Comparison of ENCODE assay signal across 8 cellular contexts in the genomic region with DNA sequence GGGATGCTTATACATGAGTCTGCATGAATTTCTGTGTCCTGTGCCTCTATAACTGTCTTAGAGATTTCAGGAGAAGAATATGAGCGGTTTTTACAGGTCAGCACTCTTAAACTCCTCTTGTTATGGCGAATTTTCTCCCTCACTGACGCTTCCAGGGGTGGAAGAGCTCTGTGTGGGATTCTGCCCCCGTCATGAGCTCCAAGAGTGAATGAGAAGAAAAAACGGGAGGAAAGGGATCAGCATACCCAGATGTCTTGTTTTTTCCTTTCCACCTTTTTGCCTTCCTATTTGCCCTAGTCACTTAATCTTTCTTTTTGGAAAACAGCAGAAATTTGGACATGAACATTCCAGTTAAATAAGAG. TPM values are rescaled to one million over a fixed set of nuclear protein-coding genes. Genes with fewer than 3 reads are reported as not detected.
DNase-seq lines count a peak whose midpoint lies in the region; ATAC-seq and TF ChIP-seq lines count a peak whose summit lies in the region.

No MANE protein-coding gene starts in this region.

- H3K27me3 Mint-ChIP-seq in activated CD4-positive, alpha-beta T cell treated with anti-CD3 and anti-CD28 coated beads, Interleukin-2, amount 10 ng/mL, durations not matched to agents 7 days and 5 days, result peaks cover 14% of the 10 kb centered on the region
- peaks cover 13% of the 10 kb centered on the region for H3K27me3 Mint-ChIP-seq in activated T-helper 2 cell treated with anti-CD3 and anti-CD28 coated beads, Interferon-gamma antibody, Interleukin-2, Interleukin-4, amounts not matched to agents 10 μg/mL and 5 μg/mL and 100 μg/mL, durations not matched to agents 14 hours and 24 hours and 36 hours (ENCODE audit: low read depth)

- H3K27ac ChIP-seq in suprapubic skin, result no peak overlapping the region

- 20% methylated on average over 5 of the region's 5 CpGs for WGBS in suprapubic skin

- CTCF ChIA-PET in activated CD4-positive, alpha-beta T cell treated with anti-CD3 and anti-CD28 coated beads, Interleukin-2, amount 10 ng/mL, durations not matched to agents 7 days and 5 days (lab: Charles Lee), result interaction anchor here (1.2 to 2.2 kb wide), 3 partner anchors 9 to 18 kb away, joined by 3 to 7 read pairs (median 3); no protein-coding TSS in a partner anchor

- peaks cover 8% of the 10 kb centered on the region for H3K36me3 ChIP-seq in suprapubic skin

- peak overlapping the region; percentile 47 for H3K27ac Mint-ChIP-seq in activated CD4-positive, alpha-beta T cell treated with anti-CD3 and anti-CD28 coated beads, Interleukin-2, amount 10 ng/mL, durations not matched to agents 7 days and 5 days
- no peak overlapping the region for H3K27ac Mint-ChIP-seq in activated T-helper 2 cell treated with anti-CD3 and anti-CD28 coated beads, Interferon-gamma antibody, Interleukin-2, Interleukin-4, amounts not matched to agents 10 μg/mL and 5 μg/mL and 100 μg/mL, durations not matched to agents 14 hours and 24 hours and 36 hours

- TF ChIP-seq CTCF in suprapubic skin (IDR thresholded peaks at IDR 0.05), result no peak

- no peaks in the 10 kb centered on the region for H3K9me3 Mint-ChIP-seq in activated CD4-positive, alpha-beta T cell treated with anti-CD3 and anti-CD28 coated beads, Interleukin-2, amount 10 ng/mL, durations not matched to agents 7 days and 5 days
- no peaks in the 10 kb centered on the region for H3K9me3 Mint-ChIP-seq in activated T-helper 2 cell treated with anti-CD3 and anti-CD28 coated beads, Interferon-gamma antibody, Interleukin-2, Interleukin-4, amounts not matched to agents 10 μg/mL and 5 μg/mL and 100 μg/mL, durations not matched to agents 14 hours and 24 hours and 36 hours

- no peaks in the 10 kb centered on the region for H3K27me3 ChIP-seq in suprapubic skin

- H3K4me3 Mint-ChIP-seq in activated CD4-positive, alpha-beta T cell treated with anti-CD3 and anti-CD28 coated beads, Interleukin-2, amount 10 ng/mL, durations not matched to agents 7 days and 5 days, result peak overlapping the region; percentile 99
- H3K4me3 Mint-ChIP-seq in activated T-helper 2 cell treated with anti-CD3 and anti-CD28 coated beads, Interferon-gamma antibody, Interleukin-2, Interleukin-4, amounts not matched to agents 10 μg/mL and 5 μg/mL and 100 μg/mL, durations not matched to agents 14 hours and 24 hours and 36 hours (ENCODE audit: low read depth), result peak overlapping the region; percentile 96

- H3K36me3 Mint-ChIP-seq in activated CD4-positive, alpha-beta T cell treated with anti-CD3 and anti-CD28 coated beads, Interleukin-2, amount 10 ng/mL, durations not matched to agents 7 days and 5 days (ENCODE audit: low read depth), result no peaks in the 10 kb centered on the region
- H3K36me3 Mint-ChIP-seq in activated T-helper 2 cell treated with anti-CD3 and anti-CD28 coated beads, Interferon-gamma antibody, Interleukin-2, Interleukin-4, amounts not matched to agents 10 μg/mL and 5 μg/mL and 100 μg/mL, durations not matched to agents 14 hours and 24 hours and 36 hours (ENCODE audit: low read depth), result peaks cover 11% of the 10 kb centered on the region

- no peak for TF ChIP-seq POLR2A in suprapubic skin (IDR thresholded peaks at IDR 0.05)

- H3K4me1 ChIP-seq in suprapubic skin, result peaks cover 14% of the 10 kb centered on the region

- no peak for DNase-seq in activated CD4-positive, alpha-beta T cell treated with anti-CD3 and anti-CD28 coated beads, Interleukin-2, amount 10 ng/mL, durations not matched to agents 7 days and 5 days
- no peak for DNase-seq in activated CD4-positive, alpha-beta T cell treated with anti-CD3 and anti-CD28 coated beads, Interleukin-2, amount 50 U/mL, for 1 hour
- no peak for DNase-seq in activated T-helper 2 cell treated with anti-CD3 and anti-CD28 coated beads, Interferon-gamma antibody, Interleukin-2, Interleukin-4, amounts not matched to agents 10 μg/mL and 5 μg/mL and 100 μg/mL, durations not matched to agents 14 hours and 24 hours and 36 hours (ENCODE audit: low spot score)
- DNase-seq in iPS-NIHi7 (ENCODE audit: extremely low spot score) (peak; percentile 20), suprapubic skin (ENCODE audit: low spot score in 2 of 2) (no peak), SKM-1 treated with dmso at 0.1 percent for 144 hours (lab: John Stamatoyannopoulos, UW; ENCODE audit: unreplicated experiment) (no peak)

- ATAC-seq in HG03354 (IDR thresholded peaks at IDR 0.05; ENCODE audit: poor library complexity, severe bottlenecking, unreplicated experiment) (no peak), HG03460 (IDR thresholded peaks at IDR 0.05; ENCODE audit: unreplicated experiment) (no peak)

- POLR2A ChIA-PET in activated CD4-positive, alpha-beta T cell treated with anti-CD3 and anti-CD28 coated beads, Interleukin-2, amount 10 ng/mL, durations not matched to agents 7 days and 5 days (lab: Charles Lee), result no interaction called here

- peaks cover 24% of the 10 kb centered on the region for H3K4me1 Mint-ChIP-seq in activated CD4-positive, alpha-beta T cell treated with anti-CD3 and anti-CD28 coated beads, Interleukin-2, amount 10 ng/mL, durations not matched to agents 7 days and 5 days
- peaks cover 20% of the 10 kb centered on the region for H3K4me1 Mint-ChIP-seq in activated T-helper 2 cell treated with anti-CD3 and anti-CD28 coated beads, Interferon-gamma antibody, Interleukin-2, Interleukin-4, amounts not matched to agents 10 μg/mL and 5 μg/mL and 100 μg/mL, durations not matched to agents 14 hours and 24 hours and 36 hours (ENCODE audit: low read depth)

- peak overlapping the region; percentile 51 for H3K4me3 ChIP-seq in suprapubic skin

- intact Hi-C loops in activated T-helper 2 cell treated with anti-CD3 and anti-CD28 coated beads, Interferon-gamma antibody, Interleukin-2, Interleukin-4, amounts not matched to agents 10 μg/mL and 5 μg/mL and 100 μg/mL, durations not matched to agents 14 hours and 24 hours and 36 hours (cut with micrococcal nuclease), result loop anchor here (1.0 to 2.0 kb wide), 2 partner anchors 14 to 37 kb away; a partner anchor contains a TSS

- H3K9me3 ChIP-seq in suprapubic skin, result no peaks in the 10 kb centered on the region

- TF ChIP-seq EP300 in suprapubic skin (IDR thresholded peaks at IDR 0.05), result no peak

RNA-seq across cellular contexts. Expression of a gene that starts 0.7 kb away (rescaled TPM):
- total RNA-seq in activated CD4-positive, alpha-beta T cell treated with anti-CD3 and anti-CD28 coated beads, Interleukin-2, amount 10 ng/mL, durations not matched to agents 7 days and 5 days, result 10 to 100 TPM; 16.0 to 19.5 TPM
- 55.2 and 67.3 TPM in 2 replicates for total RNA-seq in activated T-helper 2 cell treated with anti-CD3 and anti-CD28 coated beads, Interferon-gamma antibody, Interleukin-2, Interleukin-4, amounts not matched to agents 10 μg/mL and 5 μg/mL and 100 μg/mL, durations not matched to agents 14 hours and 24 hours and 36 hours
- total RNA-seq in suprapubic skin, result 10 to 100 TPM; 20.4 to 31.2 (median 27.7) TPM

RNA-seq across cellular contexts. Expression of a gene that starts 13.9 kb away (rescaled TPM):
- total RNA-seq in activated CD4-positive, alpha-beta T cell treated with anti-CD3 and anti-CD28 coated beads, Interleukin-2, amount 10 ng/mL, durations not matched to agents 7 days and 5 days, result 10 to 100 TPM; 37.2 to 48.0 TPM
- 45.9 and 49.0 TPM in 2 replicates for total RNA-seq in activated T-helper 2 cell treated with anti-CD3 and anti-CD28 coated beads, Interferon-gamma antibody, Interleukin-2, Interleukin-4, amounts not matched to agents 10 μg/mL and 5 μg/mL and 100 μg/mL, durations not matched to agents 14 hours and 24 hours and 36 hours
- total RNA-seq in suprapubic skin, result 10 to 100 TPM; 13.5 to 25.5 (median 20.0) TPM

RNA-seq across cellular contexts. Expression of a gene that starts 37.5 kb away (rescaled TPM):
- 10 to 100 TPM; 44.7 to 46.4 TPM for total RNA-seq in activated CD4-positive, alpha-beta T cell treated with anti-CD3 and anti-CD28 coated beads, Interleukin-2, amount 10 ng/mL, durations not matched to agents 7 days and 5 days
- total RNA-seq in activated T-helper 2 cell treated with anti-CD3 and anti-CD28 coated beads, Interferon-gamma antibody, Interleukin-2, Interleukin-4, amounts not matched to agents 10 μg/mL and 5 μg/mL and 100 μg/mL, durations not matched to agents 14 hours and 24 hours and 36 hours, result 32.5 and 33.1 TPM in 2 replicates
- total RNA-seq in suprapubic skin, result 10 to 100 TPM; 19.8 to 49.4 (median 23.6) TPM
